In the genomic region with DNA sequence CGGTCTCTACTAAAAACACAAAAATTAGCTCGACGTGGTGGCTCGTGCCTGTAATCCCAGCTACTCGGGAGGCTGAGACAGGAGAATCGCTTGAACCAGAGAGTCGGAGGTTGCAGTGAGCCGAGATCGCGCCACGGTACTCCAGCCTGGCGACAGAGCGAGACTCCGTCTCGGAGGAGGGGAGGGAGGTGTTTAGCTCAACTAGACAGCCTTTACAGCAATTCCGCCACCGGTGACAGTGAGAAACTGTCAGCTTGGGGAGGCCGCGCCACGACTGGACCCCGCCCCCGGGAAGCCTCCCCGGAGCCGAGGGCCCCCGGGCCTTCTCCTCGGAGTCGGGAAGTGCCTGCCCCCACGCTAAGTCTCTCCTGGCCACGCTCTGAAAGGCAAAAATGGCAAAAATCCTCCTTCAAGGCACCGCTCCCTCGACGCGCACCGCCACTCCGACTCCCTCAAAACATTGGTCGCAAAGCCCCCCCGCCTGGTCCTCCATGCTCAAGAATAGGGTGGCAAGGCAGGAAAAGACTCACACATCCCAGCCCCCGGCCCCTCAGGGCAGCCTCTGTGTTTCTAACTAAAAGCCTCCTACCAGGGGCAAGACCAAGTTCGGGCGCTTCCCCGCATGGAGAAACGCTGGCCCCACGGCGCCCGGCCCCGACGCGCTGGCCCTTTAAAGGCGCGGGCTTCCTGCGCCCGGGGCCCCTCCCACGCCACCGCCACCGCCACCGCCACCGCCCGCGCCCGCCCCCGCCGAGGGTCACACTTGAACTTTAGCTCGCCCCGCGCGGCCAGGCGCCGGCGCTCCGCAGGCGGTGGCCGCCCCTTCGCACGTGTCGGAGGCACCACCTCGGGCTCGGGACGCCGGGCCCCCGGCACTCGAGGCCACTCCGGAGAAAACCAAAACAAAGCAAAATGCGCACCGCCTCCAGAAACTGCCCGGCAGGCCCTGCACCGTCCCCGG, we compare ENCODE assay signal across 8 cellular contexts. TPM values are rescaled to one million over a fixed set of nuclear protein-coding genes. Genes with fewer than 3 reads are reported as not detected.
DNase-seq lines count a peak whose midpoint lies in the region; ATAC-seq and TF ChIP-seq lines count a peak whose summit lies in the region.

No MANE protein-coding gene starts in this region.

- H3K4me3 ChIP-seq in AG09309 (ENCODE audit: control insufficient read depth, low read depth, low read length) (peak overlapping the region; percentile 81), duodenal mucosa (ENCODE audit: low read depth in 1 of 2, low read length in 2 of 2) (peak overlapping the region; percentile 89 to 95)

- DNase-seq in AG09309 (ENCODE audit: low read depth) (no peak), medulla oblongata (ENCODE audit: extremely low spot score) (peak; percentile 64), SK-N-DZ (ENCODE audit: low spot score) (no peak)
- DNase-seq in activated CD4-positive, alpha-beta T cell treated with anti-CD3 and anti-CD28 coated beads, Interleukin-2, amount 50 U/mL, for 48 hours, result peak; percentile 74 to 78
- DNase-seq in stimulated activated CD4-positive, alpha-beta T cell treated with anti-CD3 and anti-CD28 coated beads, TNF-alpha, amount 100 ng/mL, for 48 hours (ENCODE audit: low read depth in 3 of 3), result peak in 2 of 3 donors; percentile 62 to 65

- H3K4me1 ChIP-seq in duodenal mucosa (ENCODE audit: control insufficient read depth in 1 of 2, insufficient read depth in 2 of 2, low read length in 2 of 2), result peaks cover 14 to 21% of the 10 kb centered on the region in 2 donors

- peak; percentile 32 for ATAC-seq in GM19397 (IDR thresholded peaks at IDR 0.05; ENCODE audit: unreplicated experiment)

- no peaks in the 10 kb centered on the region for H3K9me3 ChIP-seq in duodenal mucosa (ENCODE audit: control insufficient read depth in 1 of 2, low read length in 2 of 2)

- peak overlapping the region; percentile 92 for H3K27ac ChIP-seq in duodenal mucosa (ENCODE audit: low read depth, low read length)

- no peaks in the 10 kb centered on the region for H3K27me3 ChIP-seq in duodenal mucosa (ENCODE audit: control insufficient read depth in 1 of 2, insufficient read depth in 2 of 2, low read length in 2 of 2)

- peak overlapping the region; percentile 82 to 94 for H3K9ac ChIP-seq in duodenal mucosa (ENCODE audit: low read depth in 1 of 2, low read length in 2 of 2)

- no peak for TF ChIP-seq CTCF in AG09309 (IDR thresholded peaks at IDR 0.05; ENCODE audit: control insufficient read depth, insufficient read depth, low read depth, low read length, missing control alignments)

- TF ChIP-seq RAD21 in Ishikawa (IDR thresholded peaks at IDR 0.05; ENCODE audit: low read depth), result no peak

- no peak for TF ChIP-seq EP300 in Ishikawa (IDR thresholded peaks at IDR 0.05; ENCODE audit: borderline replicate concordance)

- peaks cover 0 to 3% of the 10 kb centered on the region in 2 donors for H3K36me3 ChIP-seq in duodenal mucosa (ENCODE audit: control insufficient read depth in 1 of 2, insufficient read depth in 2 of 2, low read length in 2 of 2)

TF ChIP-seq in Ishikawa, 13 proteins besides CTCF, POLR2A, EP300 and RAD21:
- TF ChIP-seq TEAD4 (IDR thresholded peaks at IDR 0.05), result no peak
- TF ChIP-seq, protein P1, sequence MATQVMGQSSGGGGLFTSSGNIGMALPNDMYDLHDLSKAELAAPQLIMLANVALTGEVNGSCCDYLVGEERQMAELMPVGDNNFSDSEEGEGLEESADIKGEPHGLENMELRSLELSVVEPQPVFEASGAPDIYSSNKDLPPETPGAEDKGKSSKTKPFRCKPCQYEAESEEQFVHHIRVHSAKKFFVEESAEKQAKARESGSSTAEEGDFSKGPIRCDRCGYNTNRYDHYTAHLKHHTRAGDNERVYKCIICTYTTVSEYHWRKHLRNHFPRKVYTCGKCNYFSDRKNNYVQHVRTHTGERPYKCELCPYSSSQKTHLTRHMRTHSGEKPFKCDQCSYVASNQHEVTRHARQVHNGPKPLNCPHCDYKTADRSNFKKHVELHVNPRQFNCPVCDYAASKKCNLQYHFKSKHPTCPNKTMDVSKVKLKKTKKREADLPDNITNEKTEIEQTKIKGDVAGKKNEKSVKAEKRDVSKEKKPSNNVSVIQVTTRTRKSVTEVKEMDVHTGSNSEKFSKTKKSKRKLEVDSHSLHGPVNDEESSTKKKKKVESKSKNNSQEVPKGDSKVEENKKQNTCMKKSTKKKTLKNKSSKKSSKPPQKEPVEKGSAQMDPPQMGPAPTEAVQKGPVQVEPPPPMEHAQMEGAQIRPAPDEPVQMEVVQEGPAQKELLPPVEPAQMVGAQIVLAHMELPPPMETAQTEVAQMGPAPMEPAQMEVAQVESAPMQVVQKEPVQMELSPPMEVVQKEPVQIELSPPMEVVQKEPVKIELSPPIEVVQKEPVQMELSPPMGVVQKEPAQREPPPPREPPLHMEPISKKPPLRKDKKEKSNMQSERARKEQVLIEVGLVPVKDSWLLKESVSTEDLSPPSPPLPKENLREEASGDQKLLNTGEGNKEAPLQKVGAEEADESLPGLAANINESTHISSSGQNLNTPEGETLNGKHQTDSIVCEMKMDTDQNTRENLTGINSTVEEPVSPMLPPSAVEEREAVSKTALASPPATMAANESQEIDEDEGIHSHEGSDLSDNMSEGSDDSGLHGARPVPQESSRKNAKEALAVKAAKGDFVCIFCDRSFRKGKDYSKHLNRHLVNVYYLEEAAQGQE (IDR thresholded peaks at IDR 0.05; ENCODE audit: low read depth), result no peak
- TF ChIP-seq MAX (IDR thresholded peaks at IDR 0.05), result peak; percentile 91
- TF ChIP-seq TAF1 (IDR thresholded peaks at IDR 0.05; ENCODE audit: low read depth), result peak; percentile 64
- TF ChIP-seq USF1 (IDR thresholded peaks at IDR 0.05), result 0 out of 2 replicates have a peak, but pooled peaks have one; percentile 1
- TF ChIP-seq EGR1 (IDR thresholded peaks at IDR 0.05), result peak; percentile 82

RNA-seq across cellular contexts. Expression of gene FOXO1, which starts 2.1 kb away (rescaled TPM):
- polyA plus RNA-seq in SK-N-DZ (2014; cell fraction: cytosol; rRNA removed), result 0.42 TPM in 2 replicates
- polyA plus RNA-seq in SK-N-DZ (2014; cell fraction: nucleus; rRNA removed), result 0.17 and 0.37 TPM in 2 replicates

Comparison
In these comparisons a context has a peak if more than half of its experiments do, and no peak if none do; other contexts are left out.
1. DNase-seq: peak in activated CD4-positive, alpha-beta T cell treated with anti-CD3 and anti-CD28 coated beads, Interleukin-2, amount 50 U/mL, for 48 hours (2 of 2), medulla oblongata (single experiment) and stimulated activated CD4-positive, alpha-beta T cell treated with anti-CD3 and anti-CD28 coated beads, TNF-alpha, amount 100 ng/mL, for 48 hours (2 of 3); none in AG09309 (single experiment) and SK-N-DZ (single experiment).